In genomic region chr4:108397850-108398249, GRCh38 we compare ENCODE assay signal across 2 cellular contexts.
TF ChIP-seq lines count a peak whose summit lies in the region.

No MANE protein-coding gene starts in this region.

TF ChIP-seq in HepG2, 621 proteins besides CTCF, POLR2A, EP300 and RAD21:
- TF ChIP-seq NCOA5 (CRISPR knock-in tag; IDR thresholded peaks at IDR 0.05): no peak
- TF ChIP-seq PHB2 (IDR thresholded peaks at IDR 0.05; ENCODE audit: partially characterized antibody): peak; percentile 2

TF ChIP-seq in H1, 55 proteins besides CTCF, POLR2A, EP300 and RAD21:
- TF ChIP-seq CHD7 (IDR thresholded peaks at IDR 0.05; ENCODE audit: insufficient replicate concordance, low read length): no peak
- TF ChIP-seq BACH1 (IDR thresholded peaks at IDR 0.05; ENCODE audit: low read length): no peak
- TF ChIP-seq TAF7 (optimal IDR thresholded peaks at IDR 0.05; ENCODE audit: borderline replicate concordance, low read depth, low read length): no peak
